In the genomic region with DNA sequence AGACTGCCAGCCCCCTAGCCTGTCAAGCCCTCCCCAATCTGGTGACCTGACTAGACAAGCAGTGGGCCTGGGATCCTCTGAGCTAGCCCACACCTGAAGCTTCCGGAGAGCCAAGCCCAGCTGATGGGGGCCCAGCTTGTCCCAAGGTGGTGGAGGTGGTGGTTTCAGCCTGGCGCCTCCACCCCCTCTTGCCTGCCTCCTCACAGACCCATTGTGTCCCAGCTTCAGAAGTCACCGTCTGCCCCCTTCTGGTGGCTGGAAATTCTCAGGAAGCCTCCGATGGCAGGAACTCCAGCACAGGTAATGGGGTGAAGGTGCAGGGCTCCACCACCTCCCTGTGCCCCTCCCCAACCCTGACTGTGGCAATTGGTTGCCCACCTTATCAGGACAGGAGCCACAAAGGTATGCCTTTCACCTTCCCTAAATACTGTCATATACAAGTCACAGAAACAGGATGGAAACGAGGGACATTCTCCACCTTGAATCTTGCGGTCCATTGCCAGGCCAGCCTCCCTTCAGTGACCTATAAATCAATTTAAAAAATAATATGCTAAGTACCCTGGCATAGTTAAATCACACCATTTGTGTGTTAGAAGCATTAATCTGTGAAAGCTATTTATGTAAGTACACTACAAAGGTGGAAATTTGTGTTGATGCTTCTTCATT, we compare ENCODE assay signal across 9 cellular contexts.
DNase-seq lines count a peak whose midpoint lies in the region; ATAC-seq and TF ChIP-seq lines count a peak whose summit lies in the region.
"Had no signal": no experiment of that assay in that cellular context is flagged by ENCODE, and none has a peak within 500 bp of the region (broad histone marks: within the 10 kb centered on the region; RNA-seq: fewer than 3 reads in every experiment).

No MANE protein-coding gene starts in this region.

- ATAC-seq in esophagus mucosa: peak; percentile 72
- no peak for ATAC-seq in naive thymus-derived CD4-positive, alpha-beta T cell

- H3K36me3 ChIP-seq in naive thymus-derived CD4-positive, alpha-beta T cell (ENCODE audit: control insufficient read depth in 2 of 3, insufficient read depth in 3 of 3, low read length in 3 of 3): no peaks in the 10 kb centered on the region
- H3K36me3 ChIP-seq in suprapubic skin: no peaks in the 10 kb centered on the region

- peak; percentile 23 for DNase-seq in NK-92 treated with Interleukin-12 subunit alpha and Interleukin-12 subunit beta, amount 100 ng/mL, for 24 hours (lab: John Stamatoyannopoulos, UW)
- no peak for DNase-seq in NK-92 (lab: John Stamatoyannopoulos, UW; ENCODE audit: unreplicated experiment)
- DNase-seq in NCI-H1930 (lab: John Stamatoyannopoulos, UW): peak; percentile 2 to 28
- peak; percentile 40 for DNase-seq in activated CD4-positive, alpha-beta T cell treated with anti-CD3 and anti-CD28 coated beads, Interleukin-2, amount 50 U/mL, for 1 hour
- peak in 8 of 9 donors; percentile 4 to 43 (median 32) for DNase-seq in naive thymus-derived CD4-positive, alpha-beta T cell
- no peak for DNase-seq in suprapubic skin (ENCODE audit: low spot score in 2 of 2)
- no peak for DNase-seq in mesenteric fat pad (ENCODE audit: low spot score)

- TF ChIP-seq CTCF in suprapubic skin (IDR thresholded peaks at IDR 0.05): peak; percentile 18 to 46

- no peak for TF ChIP-seq POLR2A in suprapubic skin (IDR thresholded peaks at IDR 0.05)

- POLR2A ChIA-PET in naive thymus-derived CD4-positive, alpha-beta T cell (lab: Charles Lee): no interaction called here

- intact Hi-C loops in naive thymus-derived CD4-positive, alpha-beta T cell (cut with micrococcal nuclease): no loop called here

- H3K36me3 Mint-ChIP-seq in naive thymus-derived CD4-positive, alpha-beta T cell: no peaks in the 10 kb centered on the region

- 90% methylated on average over 2 of the region's 6 CpGs for WGBS in suprapubic skin

- H3K4me3 ChIP-seq in naive thymus-derived CD4-positive, alpha-beta T cell (ENCODE audit: low read length): no peak overlapping the region
- no peak overlapping the region for H3K4me3 ChIP-seq in suprapubic skin

- no peaks in the 10 kb centered on the region for H3K4me1 ChIP-seq in naive thymus-derived CD4-positive, alpha-beta T cell (ENCODE audit: control insufficient read depth in 2 of 2, insufficient read depth in 2 of 2, low read length in 2 of 2)
- H3K4me1 ChIP-seq in suprapubic skin: no peaks in the 10 kb centered on the region

- H3K27ac Mint-ChIP-seq in naive thymus-derived CD4-positive, alpha-beta T cell: no peak overlapping the region

- H3K4me3 Mint-ChIP-seq in naive thymus-derived CD4-positive, alpha-beta T cell: no peak overlapping the region
- H3K4me3 Mint-ChIP-seq: central memory CD8-positive, alpha-beta T cell had no signal

- no peaks in the 10 kb centered on the region for H3K9me3 ChIP-seq in naive thymus-derived CD4-positive, alpha-beta T cell (ENCODE audit: control insufficient read depth in 2 of 3, low read length in 3 of 3)
- no peaks in the 10 kb centered on the region for H3K9me3 ChIP-seq in suprapubic skin

- peaks cover 0 to 17% (median 6%) of the 10 kb centered on the region in 5 donors for H3K27me3 Mint-ChIP-seq in naive thymus-derived CD4-positive, alpha-beta T cell

- no peak for TF ChIP-seq EP300 in suprapubic skin (IDR thresholded peaks at IDR 0.05)

- CTCF ChIA-PET in naive thymus-derived CD4-positive, alpha-beta T cell (lab: Charles Lee): interaction anchor here (1.0 to 2.4 kb wide), 2 partner anchors 514 to 518 kb away, joined by 3 to 15 read pairs; no protein-coding TSS in a partner anchor

- H3K27me3 ChIP-seq in naive thymus-derived CD4-positive, alpha-beta T cell (ENCODE audit: control insufficient read depth in 2 of 2, insufficient read depth in 2 of 2, low read length in 2 of 2): no peaks in the 10 kb centered on the region
- peaks cover 6% of the 10 kb centered on the region for H3K27me3 ChIP-seq in suprapubic skin

- no peak overlapping the region for H3K27ac ChIP-seq in naive thymus-derived CD4-positive, alpha-beta T cell (ENCODE audit: low read depth, low read length)
- H3K27ac ChIP-seq in suprapubic skin: no peak overlapping the region

- peaks cover 0 to 2% (median 0%) of the 10 kb centered on the region in 11 donors for H3K9me3 Mint-ChIP-seq in naive thymus-derived CD4-positive, alpha-beta T cell
- H3K9me3 Mint-ChIP-seq: central memory CD8-positive, alpha-beta T cell had no signal

- no peaks in the 10 kb centered on the region for H3K4me1 Mint-ChIP-seq in naive thymus-derived CD4-positive, alpha-beta T cell
- H3K4me1 Mint-ChIP-seq: central memory CD8-positive, alpha-beta T cell had no signal

Comparison
In these comparisons a context has a peak if more than half of its experiments do, and no peak if none do; other contexts are left out.
1. DNase-seq: peak in NK-92 treated with Interleukin-12 subunit alpha and Interleukin-12 subunit beta, amount 100 ng/mL, for 24 hours (single experiment), NCI-H1930 (2 of 2), activated CD4-positive, alpha-beta T cell treated with anti-CD3 and anti-CD28 coated beads, Interleukin-2, amount 50 U/mL, for 1 hour (single experiment) and naive thymus-derived CD4-positive, alpha-beta T cell (8 of 9); none in NK-92 (single experiment), suprapubic skin (0 of 2) and mesenteric fat pad (single experiment).